In genomic region chr1:55712148-55712547, GRCh38 we compare ENCODE assay signal across 19 cellular contexts.
DNase-seq lines count a peak whose midpoint lies in the region; ATAC-seq and TF ChIP-seq lines count a peak whose summit lies in the region.
"Had no signal": no experiment of that assay in that cellular context is flagged by ENCODE, and none has a peak within 500 bp of the region (broad histone marks: within the 10 kb centered on the region; RNA-seq: fewer than 3 reads in every experiment).

No MANE protein-coding gene starts in this region.

- BruUV-seq in HCT116 (replicated peaks; lab: Mats Ljungman, UMichigan): no TSS peak

- H3K4me1 Mint-ChIP-seq in activated T-helper 2 cell treated with anti-CD3 and anti-CD28 coated beads, Interferon-gamma antibody, Interleukin-2, Interleukin-4, amounts not matched to agents 10 μg/mL and 5 μg/mL and 100 μg/mL, durations not matched to agents 14 hours and 24 hours and 36 hours (ENCODE audit: low read depth): no peaks in the 10 kb centered on the region

- H2AFZ ChIP-seq in HCT116 (ENCODE audit: low read depth, low read length, poor library complexity, severe bottlenecking) (no peak overlapping the region), smooth muscle cell (ENCODE audit: low read depth) (peak overlapping the region; percentile 4)
- H2AFZ ChIP-seq: GM23338 had no signal

- H3K27me3 ChIP-seq in HCT116 (ENCODE audit: insufficient read depth, low read length) (no peaks in the 10 kb centered on the region), smooth muscle cell (ENCODE audit: low read depth) (no peaks in the 10 kb centered on the region)
- H3K27me3 ChIP-seq: BE2C had no signal

- no peaks in the 10 kb centered on the region for H4K20me1 ChIP-seq in HCT116 (ENCODE audit: insufficient read depth)
- H4K20me1 ChIP-seq in smooth muscle cell (ENCODE audit: low read depth): no peaks in the 10 kb centered on the region

- DNase-seq in HCT116 (ENCODE audit: low read depth, low spot score): no peak
- DNase-seq in astrocyte of the cerebellum (ENCODE audit: low read depth): peak; percentile 72
- peak; percentile 92 for DNase-seq in left kidney (ENCODE audit: low read depth, low spot score)
- peak; percentile 42 for DNase-seq in smooth muscle cell (lab: John Stamatoyannopoulos, UW; ENCODE audit: unreplicated experiment)
- DNase-seq in stimulated activated CD4-positive, alpha-beta T cell treated with anti-CD3 and anti-CD28 coated beads, Interleukin-2, amount 100 ng/mL, for 24 hours: no peak
- no peak for DNase-seq in activated T-helper 2 cell treated with anti-CD3 and anti-CD28 coated beads, Interferon-gamma antibody, Interleukin-2, Interleukin-4, amounts not matched to agents 10 μg/mL and 5 μg/mL and 100 μg/mL, durations not matched to agents 14 hours and 24 hours and 36 hours (ENCODE audit: low spot score)
- DNase-seq in hypothalamus (lab: John Stamatoyannopoulos, UW): no peak
- DNase-seq: BE2C; CD4-positive, alpha-beta T cell; COR-L47; DMS79 treated with DMSO at 0.1 percent for 48 hours; HCEC 1CT; NCI-H1694; NCI-H2081; NCI-H2171 treated with DMSO at 0.1 percent for 48 hours; NCI-H524 treated with DMSO at 0.1 percent for 48 hours; Right ventricle myocardium superior had no signal

- H3F3A ChIP-seq in smooth muscle cell (ENCODE audit: low read depth): peaks cover 19% of the 10 kb centered on the region

- H3K9me3 Mint-ChIP-seq in activated T-helper 2 cell treated with anti-CD3 and anti-CD28 coated beads, Interferon-gamma antibody, Interleukin-2, Interleukin-4, amounts not matched to agents 10 μg/mL and 5 μg/mL and 100 μg/mL, durations not matched to agents 14 hours and 24 hours and 36 hours: no peaks in the 10 kb centered on the region
- H3K9me3 Mint-ChIP-seq: CD4-positive, alpha-beta T cell; GM23338 had no signal

- H3K27ac Mint-ChIP-seq in activated T-helper 2 cell treated with anti-CD3 and anti-CD28 coated beads, Interferon-gamma antibody, Interleukin-2, Interleukin-4, amounts not matched to agents 10 μg/mL and 5 μg/mL and 100 μg/mL, durations not matched to agents 14 hours and 24 hours and 36 hours: no peak overlapping the region
- H3K27ac Mint-ChIP-seq: CD4-positive, alpha-beta T cell; GM23338 had no signal

- H3K9me3 ChIP-seq in HCT116 (ENCODE audit: control insufficient read depth in 1 of 2, insufficient read depth in 1 of 2, low read depth in 1 of 2, low read length in 2 of 2): no peaks in the 10 kb centered on the region
- H3K9me3 ChIP-seq in smooth muscle cell (replicated peaks; ENCODE audit: low read depth): no peaks in the 10 kb centered on the region
- H3K9me3 ChIP-seq: BE2C had no signal

- H3K9ac ChIP-seq in HCT116 (ENCODE audit: low read length) (no peak overlapping the region), smooth muscle cell (ENCODE audit: low read depth) (no peak overlapping the region)

- H3K27me3 Mint-ChIP-seq in activated T-helper 2 cell treated with anti-CD3 and anti-CD28 coated beads, Interferon-gamma antibody, Interleukin-2, Interleukin-4, amounts not matched to agents 10 μg/mL and 5 μg/mL and 100 μg/mL, durations not matched to agents 14 hours and 24 hours and 36 hours (ENCODE audit: low read depth): no peaks in the 10 kb centered on the region

- RAD21 ChIA-PET in HCT116 (lab: Charles Lee; ENCODE audit: low non-redundant PET in 1 of 2, low total read pairs in 2 of 2, uncharacterized antibody in 2 of 2, unreplicated experiment in 2 of 2): no interaction called here

- no peaks in the 10 kb centered on the region for H3K36me3 ChIP-seq in HCT116 (ENCODE audit: control insufficient read depth in 1 of 2, insufficient read depth in 2 of 2, low read length in 2 of 2)
- H3K36me3 ChIP-seq in smooth muscle cell (ENCODE audit: low read depth): no peaks in the 10 kb centered on the region
- H3K36me3 ChIP-seq: BE2C had no signal

- no peak overlapping the region for H3K4me3 ChIP-seq in HCT116 (replicated peaks in 1 of 2; ENCODE audit: low read depth in 1 of 2, low read length in 2 of 2)
- H3K4me3 ChIP-seq in astrocyte of the cerebellum (ENCODE audit: low read depth, low read length): no peak overlapping the region
- no peak overlapping the region for H3K4me3 ChIP-seq in smooth muscle cell
- H3K4me3 ChIP-seq: GM23338 had no signal

- no peak overlapping the region for H3K27ac ChIP-seq in HCT116 (ENCODE audit: low read depth, low read length)
- peak overlapping the region; percentile 70 for H3K27ac ChIP-seq in smooth muscle cell (ENCODE audit: low read depth)

- TF ChIP-seq CTCF in HCT116 (IDR thresholded peaks at IDR 0.05 in 2 of 3, conservative IDR thresholded peaks at IDR 0.05 in 1 of 3; ENCODE audit: borderline replicate concordance in 1 of 3, insufficient read depth in 1 of 3, low read depth in 2 of 3, low read length in 2 of 3) (no peak), astrocyte of the cerebellum (IDR thresholded peaks at IDR 0.05; ENCODE audit: low read depth, low read length, missing control alignments) (no peak), smooth muscle cell (IDR thresholded peaks at IDR 0.05; ENCODE audit: borderline replicate concordance, insufficient read depth, poor library complexity, severe bottlenecking) (no peak)

- TF ChIP-seq POLR2A in HCT116 (IDR thresholded peaks at IDR 0.05; ENCODE audit: borderline replicate concordance, extremely low read depth, insufficient read depth, insufficient read length): no peak

- H3K79me2 ChIP-seq in HCT116 (ENCODE audit: insufficient read depth, low read length) (no peaks in the 10 kb centered on the region), smooth muscle cell (ENCODE audit: low read depth) (no peaks in the 10 kb centered on the region)

- in situ Hi-C loops in astrocyte of the cerebellum (cut with HindIII; ENCODE audit: low sequenced_read_pairs): no loop called here

- intact Hi-C loops in HCT116 (cut with micrococcal nuclease): no loop called here
- intact Hi-C loops in activated T-helper 2 cell treated with anti-CD3 and anti-CD28 coated beads, Interferon-gamma antibody, Interleukin-2, Interleukin-4, amounts not matched to agents 10 μg/mL and 5 μg/mL and 100 μg/mL, durations not matched to agents 14 hours and 24 hours and 36 hours (cut with micrococcal nuclease): no loop called here

- H3K4me3 Mint-ChIP-seq in activated T-helper 2 cell treated with anti-CD3 and anti-CD28 coated beads, Interferon-gamma antibody, Interleukin-2, Interleukin-4, amounts not matched to agents 10 μg/mL and 5 μg/mL and 100 μg/mL, durations not matched to agents 14 hours and 24 hours and 36 hours (ENCODE audit: low read depth): no peak overlapping the region
- H3K4me3 Mint-ChIP-seq: CD4-positive, alpha-beta T cell; GM23338 had no signal

- H3K4me2 ChIP-seq in HCT116 (ENCODE audit: low read length): no peak overlapping the region
- H3K4me2 ChIP-seq in smooth muscle cell: no peak overlapping the region
- H3K4me2 ChIP-seq: GM23338 had no signal

- no peaks in the 10 kb centered on the region for H3K4me1 ChIP-seq in HCT116 (ENCODE audit: control insufficient read depth in 1 of 2, insufficient read depth in 2 of 2, low read length in 2 of 2)
- H3K4me1 ChIP-seq in smooth muscle cell (ENCODE audit: low read depth): peaks cover 16% of the 10 kb centered on the region
- H3K4me1 ChIP-seq: BE2C had no signal

- 13% methylated on average over 6 of the region's 6 CpGs for WGBS in smooth muscle cell (ENCODE audit: low lambda C conversion rate)

- CTCF ChIA-PET in HCT116 (lab: Charles Lee): no interaction called here

- no peak for TF ChIP-seq RAD21 in HCT116 (IDR thresholded peaks at IDR 0.05; ENCODE audit: low read depth)

- H3K36me3 Mint-ChIP-seq in activated T-helper 2 cell treated with anti-CD3 and anti-CD28 coated beads, Interferon-gamma antibody, Interleukin-2, Interleukin-4, amounts not matched to agents 10 μg/mL and 5 μg/mL and 100 μg/mL, durations not matched to agents 14 hours and 24 hours and 36 hours (ENCODE audit: low read depth): no peaks in the 10 kb centered on the region

- POLR2A ChIA-PET in HCT116 (lab: Charles Lee): no interaction called here

- no peaks in the 10 kb centered on the region for H3K9me2 ChIP-seq in HCT116 (ENCODE audit: insufficient read depth)

- ATAC-seq in HCT116 (no peak), GM21526 (IDR thresholded peaks at IDR 0.05; ENCODE audit: low FRiP score, unreplicated experiment) (no peak)
- ATAC-seq: GM23338 had no signal

TF ChIP-seq in HCT116, 20 proteins besides CTCF, POLR2A, EP300 and RAD21 (continues in another document):
- TF ChIP-seq SP1 (IDR thresholded peaks at IDR 0.05; ENCODE audit: low read depth): no peak
- TF ChIP-seq SIN3A (IDR thresholded peaks at IDR 0.05; ENCODE audit: low read depth): no peak
- TF ChIP-seq TCF7L2 (IDR thresholded peaks at IDR 0.05; ENCODE audit: borderline replicate concordance, extremely low read depth, insufficient read depth, insufficient read length): peak; percentile 83
- TF ChIP-seq ZNF274 (IDR thresholded peaks at IDR 0.05; ENCODE audit: low read depth, low read length): no peak
- no peak for TF ChIP-seq SRF (IDR thresholded peaks at IDR 0.05; ENCODE audit: low read depth)
- TF ChIP-seq, protein P1, sequence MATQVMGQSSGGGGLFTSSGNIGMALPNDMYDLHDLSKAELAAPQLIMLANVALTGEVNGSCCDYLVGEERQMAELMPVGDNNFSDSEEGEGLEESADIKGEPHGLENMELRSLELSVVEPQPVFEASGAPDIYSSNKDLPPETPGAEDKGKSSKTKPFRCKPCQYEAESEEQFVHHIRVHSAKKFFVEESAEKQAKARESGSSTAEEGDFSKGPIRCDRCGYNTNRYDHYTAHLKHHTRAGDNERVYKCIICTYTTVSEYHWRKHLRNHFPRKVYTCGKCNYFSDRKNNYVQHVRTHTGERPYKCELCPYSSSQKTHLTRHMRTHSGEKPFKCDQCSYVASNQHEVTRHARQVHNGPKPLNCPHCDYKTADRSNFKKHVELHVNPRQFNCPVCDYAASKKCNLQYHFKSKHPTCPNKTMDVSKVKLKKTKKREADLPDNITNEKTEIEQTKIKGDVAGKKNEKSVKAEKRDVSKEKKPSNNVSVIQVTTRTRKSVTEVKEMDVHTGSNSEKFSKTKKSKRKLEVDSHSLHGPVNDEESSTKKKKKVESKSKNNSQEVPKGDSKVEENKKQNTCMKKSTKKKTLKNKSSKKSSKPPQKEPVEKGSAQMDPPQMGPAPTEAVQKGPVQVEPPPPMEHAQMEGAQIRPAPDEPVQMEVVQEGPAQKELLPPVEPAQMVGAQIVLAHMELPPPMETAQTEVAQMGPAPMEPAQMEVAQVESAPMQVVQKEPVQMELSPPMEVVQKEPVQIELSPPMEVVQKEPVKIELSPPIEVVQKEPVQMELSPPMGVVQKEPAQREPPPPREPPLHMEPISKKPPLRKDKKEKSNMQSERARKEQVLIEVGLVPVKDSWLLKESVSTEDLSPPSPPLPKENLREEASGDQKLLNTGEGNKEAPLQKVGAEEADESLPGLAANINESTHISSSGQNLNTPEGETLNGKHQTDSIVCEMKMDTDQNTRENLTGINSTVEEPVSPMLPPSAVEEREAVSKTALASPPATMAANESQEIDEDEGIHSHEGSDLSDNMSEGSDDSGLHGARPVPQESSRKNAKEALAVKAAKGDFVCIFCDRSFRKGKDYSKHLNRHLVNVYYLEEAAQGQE (IDR thresholded peaks at IDR 0.05; ENCODE audit: low read depth): no peak
- TF ChIP-seq, protein P2, sequence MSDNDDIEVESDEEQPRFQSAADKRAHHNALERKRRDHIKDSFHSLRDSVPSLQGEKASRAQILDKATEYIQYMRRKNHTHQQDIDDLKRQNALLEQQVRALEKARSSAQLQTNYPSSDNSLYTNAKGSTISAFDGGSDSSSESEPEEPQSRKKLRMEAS (IDR thresholded peaks at IDR 0.05): no peak
- no peak for TF ChIP-seq ZFX (IDR thresholded peaks at IDR 0.05)

Comparison
In these comparisons a context has a peak if more than half of its experiments do, and no peak if none do; other contexts are left out.
1. DNase-seq: peak in astrocyte of the cerebellum (single experiment), left kidney (single experiment) and smooth muscle cell (single experiment); none in HCT116 (single experiment), stimulated activated CD4-positive, alpha-beta T cell treated with anti-CD3 and anti-CD28 coated beads, Interleukin-2, amount 100 ng/mL, for 24 hours (0 of 2), activated T-helper 2 cell treated with anti-CD3 and anti-CD28 coated beads, Interferon-gamma antibody, Interleukin-2, Interleukin-4, amounts not matched to agents 10 μg/mL and 5 μg/mL and 100 μg/mL, durations not matched to agents 14 hours and 24 hours and 36 hours (single experiment) and hypothalamus (0 of 51).